In genomic region chr22:21963790-21964211, GRCh38 we compare ENCODE assay signal across 26 cellular contexts. TPM values are rescaled to one million over a fixed set of nuclear protein-coding genes. Genes with fewer than 3 reads are reported as not detected.
DNase-seq lines count a peak whose midpoint lies in the region; ATAC-seq, FAIRE-seq and TF ChIP-seq lines count a peak whose summit lies in the region.
"Had no signal": no experiment of that assay in that cellular context is flagged by ENCODE, and none has a peak within 500 bp of the region (broad histone marks: within the 10 kb centered on the region; RNA-seq: fewer than 3 reads in every experiment).

No MANE protein-coding gene starts in this region.

- 88% methylated on average over 19 of the region's 19 CpGs for WGBS in K562 (ENCODE audit: insufficient coverage, low coverage, missing lambda C conversion rate)

- in situ Hi-C loops in K562 (cut with MboI): no loop called here

- no peak for TF ChIP-seq EP300 in K562 (IDR thresholded peaks at IDR 0.05; ENCODE audit: low read length)

- no peaks in the 10 kb centered on the region for H3K27me3 ChIP-seq in K562 (ENCODE audit: control insufficient read depth in 2 of 2, insufficient read depth in 2 of 2, low read length in 2 of 2)
- H3K27me3 ChIP-seq: BE2C; BLaER1 treated with 17β-estradiol and CSF1 and Interleukin-3, amounts not matched to agents 10 nM and 100 nM had no signal

- FAIRE-seq in K562 (lab: Jason Lieb, UNC): no peak
- FAIRE-seq in GM19239 (lab: Jason Lieb, UNC): no peak
- FAIRE-seq: A549, D721Med, GM12891, GM18507, H1 had no signal

- TF ChIP-seq RAD21 in K562 (CRISPR knock-in tag; conservative IDR thresholded peaks at IDR 0.05 in 1 of 2, IDR thresholded peaks at IDR 0.05 in 1 of 2): no peak

- H3K9ac ChIP-seq in K562 (ENCODE audit: insufficient read depth in 1 of 2, low read depth in 2 of 2, low read length in 2 of 2): peak overlapping the region in 1 of 2 experiments; percentile 10; a peak in 1 of 4 replicates
- H3K9ac ChIP-seq: BLaER1 treated with 17β-estradiol and CSF1 and Interleukin-3, amounts not matched to agents 10 nM and 100 nM; GM23248 had no signal

- BruUV-seq in K562 (replicated peaks; lab: Mats Ljungman, UMichigan) (no TSS peak), OCI-LY7 (replicated peaks; lab: Mats Ljungman, UMichigan) (no TSS peak)

- intact Hi-C loops in K562 (cut with micrococcal nuclease): no loop called here
- intact Hi-C loops in OCI-LY7 (cut with micrococcal nuclease; ENCODE audit: unreplicated experiment): no loop called here

- DNase-seq in K562 (ENCODE audit: extremely low read depth in 1 of 4, low spot score in 3 of 4): no peak
- no peak for DNase-seq in neural crest cell (ENCODE audit: low read depth, low spot score)
- DNase-seq in stimulated activated naive B cell treated with anti-CD40 and anti-IgM and Interleukin-4, amounts not matched to agents 10 μg/mL and 1 μg/mL and 100 μg/mL, for 72 hours: no peak
- no peak for DNase-seq in NCI-H146 (lab: John Stamatoyannopoulos, UW)
- no peak for DNase-seq in OCI-LY7 (ENCODE audit: low spot score)
- no peak for DNase-seq in GM19239 (ENCODE audit: insufficient read length, low spot score)
- DNase-seq: 8988T; ACHN; AML-193; BE2C; CD4-positive, alpha-beta T cell; CD8-positive, alpha-beta memory T cell; DMS 273 treated with DMSO at 0.1 percent for 48 hours; DMS79; EL; GDM1; GM23248; H7; HCEC 1CT had no signal

- H3K27ac Mint-ChIP-seq in neural crest cell (ENCODE audit: unreplicated experiment): peak overlapping the region; percentile 71
- H3K27ac Mint-ChIP-seq in stimulated activated naive B cell treated with anti-CD40 and anti-IgM and Interleukin-4, amounts not matched to agents 10 μg/mL and 1 μg/mL and 100 μg/mL, for 72 hours: peak overlapping the region; percentile 82
- H3K27ac Mint-ChIP-seq: CD4-positive, alpha-beta T cell had no signal

- no peaks in the 10 kb centered on the region for H3K4me1 Mint-ChIP-seq in neural crest cell
- H3K4me1 Mint-ChIP-seq in stimulated activated naive B cell treated with anti-CD40 and anti-IgM and Interleukin-4, amounts not matched to agents 10 μg/mL and 1 μg/mL and 100 μg/mL, for 72 hours: peaks cover 0 to 5% of the 10 kb centered on the region in 2 donors
- H3K4me1 Mint-ChIP-seq: CD8-positive, alpha-beta memory T cell had no signal

- H3K4me2 ChIP-seq in K562 (ENCODE audit: insufficient read depth, low read length): no peak overlapping the region
- H3K4me2 ChIP-seq in OCI-LY7 (ENCODE audit: low read length): no peak overlapping the region
- H3K4me2 ChIP-seq: A549; BLaER1 treated with 17β-estradiol and CSF1 and Interleukin-3, amounts not matched to agents 10 nM and 100 nM had no signal

- H4K20me1 ChIP-seq in K562 (replicated peaks; ENCODE audit: control insufficient read depth, insufficient read depth, low read length) (peaks cover 57% of the 10 kb centered on the region), OCI-LY7 (ENCODE audit: insufficient read depth, low read length) (no peaks in the 10 kb centered on the region)

- no peaks in the 10 kb centered on the region for H3K9me3 Mint-ChIP-seq in neural crest cell
- no peaks in the 10 kb centered on the region for H3K9me3 Mint-ChIP-seq in stimulated activated naive B cell treated with anti-CD40 and anti-IgM and Interleukin-4, amounts not matched to agents 10 μg/mL and 1 μg/mL and 100 μg/mL, for 72 hours
- H3K9me3 Mint-ChIP-seq: CD14-positive monocyte; CD4-positive, alpha-beta T cell; CD8-positive, alpha-beta memory T cell had no signal

- no peak overlapping the region for H3K4me3 Mint-ChIP-seq in neural crest cell
- no peak overlapping the region for H3K4me3 Mint-ChIP-seq in stimulated activated naive B cell treated with anti-CD40 and anti-IgM and Interleukin-4, amounts not matched to agents 10 μg/mL and 1 μg/mL and 100 μg/mL, for 72 hours
- H3K4me3 Mint-ChIP-seq: CD14-positive monocyte; CD4-positive, alpha-beta T cell had no signal

- TF ChIP-seq POLR2A in K562 (conservative IDR thresholded peaks at IDR 0.05): no peak

- H3K9me2 ChIP-seq in OCI-LY7 (ENCODE audit: insufficient read depth, low read length): no peaks in the 10 kb centered on the region

- peaks cover 8% of the 10 kb centered on the region for H3K36me3 Mint-ChIP-seq in neural crest cell (ENCODE audit: low read depth)
- H3K36me3 Mint-ChIP-seq in stimulated activated naive B cell treated with anti-CD40 and anti-IgM and Interleukin-4, amounts not matched to agents 10 μg/mL and 1 μg/mL and 100 μg/mL, for 72 hours: peaks cover 49 to 66% of the 10 kb centered on the region in 2 donors

- peaks cover 0 to 42% of the 10 kb centered on the region in 2 experiments; a peak in 2 of 5 replicates for H3K4me1 ChIP-seq in K562 (replicated peaks in 1 of 2; ENCODE audit: control insufficient read depth in 2 of 2, insufficient read depth in 2 of 2, low read length in 2 of 2)
- H3K4me1 ChIP-seq in OCI-LY7 (ENCODE audit: insufficient read depth, low read length, poor library complexity, severe bottlenecking): no peaks in the 10 kb centered on the region
- H3K4me1 ChIP-seq: A549; BE2C; BLaER1 treated with 17β-estradiol and CSF1 and Interleukin-3, amounts not matched to agents 10 nM and 100 nM had no signal

- TF ChIP-seq CTCF in K562 (IDR thresholded peaks at IDR 0.05 in 2 of 3, conservative IDR thresholded peaks at IDR 0.05 in 1 of 3; ENCODE audit: insufficient read depth in 2 of 3, low read depth in 1 of 3, low read length in 3 of 3): no peak
- TF ChIP-seq CTCF in neural crest cell (conservative IDR thresholded peaks at IDR 0.05): no peak
- TF ChIP-seq CTCF in OCI-LY7 (conservative IDR thresholded peaks at IDR 0.05; ENCODE audit: low read length): no peak

- H3K4me3 ChIP-seq in K562: no peak overlapping the region
- no peak overlapping the region for H3K4me3 ChIP-seq in OCI-LY7 (ENCODE audit: low read depth, low read length, poor library complexity, severe bottlenecking)
- H3K4me3 ChIP-seq: A549; BLaER1 treated with 17β-estradiol and CSF1 and Interleukin-3, amounts not matched to agents 10 nM and 100 nM; GM23248 had no signal

- no peaks in the 10 kb centered on the region for H3K27me3 Mint-ChIP-seq in neural crest cell (ENCODE audit: low read depth)
- no peaks in the 10 kb centered on the region for H3K27me3 Mint-ChIP-seq in stimulated activated naive B cell treated with anti-CD40 and anti-IgM and Interleukin-4, amounts not matched to agents 10 μg/mL and 1 μg/mL and 100 μg/mL, for 72 hours
- H3K27me3 Mint-ChIP-seq: CD4-positive, alpha-beta T cell; CD8-positive, alpha-beta memory T cell had no signal

- H3K79me2 ChIP-seq in K562 (ENCODE audit: control insufficient read depth, insufficient read depth, low read length) (no peaks in the 10 kb centered on the region), OCI-LY7 (ENCODE audit: insufficient read depth, low read depth, low read length) (no peaks in the 10 kb centered on the region)

- CTCF ChIA-PET in K562 (lab: Yijun Ruan, JAX; ENCODE audit: low intra/inter-chr PET ratio) (interaction anchor here (0.6 kb wide), 1 partner anchor 93 kb away, joined by 3 read pairs; no protein-coding TSS in a partner anchor), OCI-LY7 (lab: Charles Lee; ENCODE audit: unreplicated experiment) (no interaction called here)

- no peak for ATAC-seq in K562
- ATAC-seq in stimulated activated naive B cell treated with anti-CD40 and anti-IgM and Interleukin-4, amounts not matched to agents 10 μg/mL and 1 μg/mL and 100 μg/mL, for 72 hours (replicated peaks): no peak
- ATAC-seq: A549 had no signal

- peaks cover 9% of the 10 kb centered on the region for H3K9me1 ChIP-seq in K562 (ENCODE audit: control insufficient read depth, insufficient read depth, low read length)

- H3K36me3 ChIP-seq in K562 (ENCODE audit: control insufficient read depth, insufficient read depth, low read length) (peaks cover 98% of the 10 kb centered on the region), OCI-LY7 (ENCODE audit: insufficient read depth, low read length) (peaks cover 96% of the 10 kb centered on the region)

- POLR2A ChIA-PET in K562 (lab: Yijun Ruan, JAX) (interaction anchor here (0.7 to 15.7 kb wide), 5 partner anchors 6 to 69 kb away, joined by 3 to 382 read pairs (median 82); partner anchors contain the start of genes PPM1F and TOP3B), OCI-LY7 (lab: Charles Lee) (no interaction called here)

- H2AFZ ChIP-seq in K562 (ENCODE audit: low read depth, low read length) (no peak overlapping the region), OCI-LY7 (ENCODE audit: low read length) (no peak overlapping the region)
- H2AFZ ChIP-seq: GM23248 had no signal

- H3K27ac ChIP-seq in K562 (ENCODE audit: extremely low read depth, low read depth, low read length) (no peak overlapping the region), OCI-LY7 (ENCODE audit: low read depth, low read length, poor library complexity, severe bottlenecking) (no peak overlapping the region)
- H3K27ac ChIP-seq: A549; BLaER1 treated with 17β-estradiol and CSF1 and Interleukin-3, amounts not matched to agents 10 nM and 100 nM; GM23248 had no signal

- H3K9me3 ChIP-seq in K562 (replicated peaks; ENCODE audit: control insufficient read depth, insufficient read depth, low read depth, low read length) (no peaks in the 10 kb centered on the region), OCI-LY7 (ENCODE audit: low read length) (no peaks in the 10 kb centered on the region)
- H3K9me3 ChIP-seq: A549; BE2C; BLaER1 treated with 17β-estradiol and CSF1 and Interleukin-3, amounts not matched to agents 10 nM and 100 nM had no signal

RNA-seq across cellular contexts. Expression of gene PPM1F, which starts 11.2 kb away (rescaled TPM):
- total RNA-seq in K562 (2011; cell fraction: chromatin; rRNA removed; ENCODE audit: low replicate concordance): 103 and 226 TPM in 2 replicates
- 122 and 135 TPM in 2 replicates for total RNA-seq in K562 (2011; cell fraction: nucleolus; rRNA removed)
- total RNA-seq in K562 (2011; cell fraction: nucleoplasm; rRNA removed): 120 and 153 TPM in 2 replicates
- total RNA-seq in K562 (2014; rRNA removed) (132 and 153 TPM in 2 replicates), K562 (2014; rRNA removed; fragmentation: Illumina TruSeq; extraction: Trizol) (33.1 and 36.9 TPM in 2 replicates), K562 (2015; rRNA removed; fragmentation: Illumina TruSeq; extraction: Trizol) (74.6 and 75.0 TPM in 2 replicates), K562 (2021) (157 and 159 TPM in 2 replicates), neural crest cell (44.1 and 49.8 TPM in 2 replicates), OCI-LY7 (2022) (27.2 and 29.7 TPM in 2 replicates)
- polyA plus RNA-seq in K562 (2011; rRNA removed) (64.0 and 73.1 TPM in 2 replicates), K562 (2014; fragmentation: Illumina TruSeq; extraction: Trizol) (53.8 and 92.1 TPM in 2 replicates), K562 (2014; fragmentation: Nextera tagmentation; extraction: Ambion mirVana) (1 to 10 TPM; 2.1 to 4.5 TPM), K562 (2014; rRNA removed) (110 and 121 TPM in 2 replicates)
- polyA plus RNA-seq in K562 (2011; cell fraction: cytosol; rRNA removed): 74.8 and 124 TPM in 2 replicates
- polyA plus RNA-seq in K562 (2011; cell fraction: nucleus; rRNA removed): 187 and 284 TPM in 2 replicates
- 81.6 and 118 TPM in 2 replicates for polyA plus RNA-seq in K562 (2012)
- polyA minus RNA-seq in K562 (2011; rRNA and poly(A)+ RNA removed): 29.5 and 43.3 TPM in 2 replicates
- polyA minus RNA-seq in K562 (2011; cell fraction: cytosol; rRNA and poly(A)+ RNA removed): 53.3 and 68.1 TPM in 2 replicates
- polyA minus RNA-seq in K562 (2011; cell fraction: nucleus; rRNA and poly(A)+ RNA removed): 34.9 and 45.5 TPM in 2 replicates
- total RNA-seq in OCI-LY7 (2014; rRNA removed; shearing (Covaris generic)): 21.7 and 35.4 TPM in 2 replicates

RNA-seq across cellular contexts. Expression of gene TOP3B, which starts 18.8 kb away (rescaled TPM):
- total RNA-seq in K562 (2011; cell fraction: chromatin; rRNA removed; ENCODE audit: low replicate concordance): 654 and 1,271 TPM in 2 replicates
- total RNA-seq in K562 (2011; cell fraction: nucleolus; rRNA removed): 667 and 676 TPM in 2 replicates
- 562 and 595 TPM in 2 replicates for total RNA-seq in K562 (2011; cell fraction: nucleoplasm; rRNA removed)
- total RNA-seq in K562 (2014; rRNA removed) (168 and 209 TPM in 2 replicates), K562 (2014; rRNA removed; fragmentation: Illumina TruSeq; extraction: Trizol) (70.7 and 93.0 TPM in 2 replicates), K562 (2015; rRNA removed; fragmentation: Illumina TruSeq; extraction: Trizol) (132 and 135 TPM in 2 replicates), K562 (2021) (182 and 188 TPM in 2 replicates), neural crest cell (77.0 and 77.5 TPM in 2 replicates), OCI-LY7 (2022) (98.7 and 101 TPM in 2 replicates)
- polyA plus RNA-seq in K562 (2011; rRNA removed) (77.5 and 115 TPM in 2 replicates), K562 (2014; fragmentation: Illumina TruSeq; extraction: Trizol) (112 and 123 TPM in 2 replicates), K562 (2014; fragmentation: Nextera tagmentation; extraction: Ambion mirVana) (10 to 100 TPM in 1 of 2 experiments, 1 to 10 TPM in 1; 3.0 to 11.5 TPM), K562 (2014; rRNA removed) (153 and 161 TPM in 2 replicates)
- polyA plus RNA-seq in K562 (2011; cell fraction: cytosol; rRNA removed): 70.1 and 77.8 TPM in 2 replicates
- polyA plus RNA-seq in K562 (2011; cell fraction: nucleus; rRNA removed): 984 and 1,286 TPM in 2 replicates
- polyA plus RNA-seq in K562 (2012): 96.9 and 122 TPM in 2 replicates
- polyA minus RNA-seq in K562 (2011; rRNA and poly(A)+ RNA removed): 98.9 and 108 TPM in 2 replicates
- polyA minus RNA-seq in K562 (2011; cell fraction: cytosol; rRNA and poly(A)+ RNA removed): 76.3 and 79.3 TPM in 2 replicates
- 248 and 295 TPM in 2 replicates for polyA minus RNA-seq in K562 (2011; cell fraction: nucleus; rRNA and poly(A)+ RNA removed)
- total RNA-seq in OCI-LY7 (2014; rRNA removed; shearing (Covaris generic)): 65.6 and 82.6 TPM in 2 replicates
